In the genomic region with DNA sequence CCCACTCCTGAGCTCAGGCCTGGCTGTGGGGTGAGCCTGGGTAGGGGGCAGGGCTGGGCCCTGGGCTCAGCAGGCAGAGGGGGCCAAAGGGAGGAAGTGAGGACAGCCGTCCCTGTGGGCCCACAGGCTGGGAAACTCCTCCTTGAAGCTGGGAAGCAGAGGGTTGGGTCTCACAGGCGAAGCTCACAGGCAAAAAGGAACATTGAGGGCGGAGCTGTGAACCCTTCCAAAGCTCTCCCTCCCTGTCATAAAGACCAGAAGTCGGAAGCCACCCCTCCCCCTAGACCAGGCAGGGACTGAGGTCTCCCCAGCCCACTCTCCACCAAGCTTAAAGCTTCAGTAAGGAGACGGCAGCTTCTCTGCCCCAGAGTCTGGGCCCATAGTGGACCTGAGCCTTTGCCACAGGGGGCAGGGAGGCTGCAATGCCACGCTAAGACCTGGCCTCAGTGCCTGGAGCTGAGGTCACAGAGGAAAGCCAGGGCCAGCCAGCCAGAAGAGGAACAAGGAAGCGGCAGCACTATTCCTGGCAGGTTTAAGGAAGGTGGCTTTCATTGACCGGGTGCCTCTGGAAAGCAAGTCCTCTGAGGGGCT, we compare ENCODE assay signal across 12 cellular contexts. TPM values are rescaled to one million over a fixed set of nuclear protein-coding genes. Genes with fewer than 3 reads are reported as not detected.
DNase-seq lines count a peak whose midpoint lies in the region; ATAC-seq and TF ChIP-seq lines count a peak whose summit lies in the region.
"Had no signal": no experiment of that assay in that cellular context is flagged by ENCODE, and none has a peak within 500 bp of the region (broad histone marks: within the 10 kb centered on the region; RNA-seq: fewer than 3 reads in every experiment).

No MANE protein-coding gene starts in this region.

- ATAC-seq in GM19328 (IDR thresholded peaks at IDR 0.05; ENCODE audit: unreplicated experiment), result no peak
- ATAC-seq: T-cell had no signal

- in situ Hi-C loops in KBM-7 (cut with MboI; ENCODE audit: low pct_unique_long_range_greater_than_20kb, low sequenced_read_pairs), result no loop called here

- H3K9me3 ChIP-seq in BLaER1 (no peaks in the 10 kb centered on the region), ectodermal cell (ENCODE audit: control insufficient read depth, low read length) (no peaks in the 10 kb centered on the region), mucosa of rectum (ENCODE audit: control insufficient read depth in 2 of 2, low read length in 2 of 2) (no peaks in the 10 kb centered on the region)

- H3K27me3 ChIP-seq in BLaER1 (peaks cover 73% of the 10 kb centered on the region), ectodermal cell (ENCODE audit: control insufficient read depth, insufficient read depth, low read length, poor library complexity, severe bottlenecking) (peaks cover 47% of the 10 kb centered on the region), mucosa of rectum (ENCODE audit: control insufficient read depth in 2 of 2, insufficient read depth in 2 of 2, low read length in 2 of 2) (peaks cover 13 to 28% of the 10 kb centered on the region in 2 donors)

- H4K20me1 ChIP-seq in BLaER1, result no peaks in the 10 kb centered on the region

- H3K4me3 ChIP-seq in BLaER1, result no peak overlapping the region
- no peak overlapping the region for H3K4me3 ChIP-seq in ectodermal cell (ENCODE audit: insufficient read depth, low read depth, low read length)
- no peak overlapping the region for H3K4me3 ChIP-seq in mucosa of rectum (ENCODE audit: low read length in 2 of 2)
- H3K4me3 ChIP-seq in foreskin fibroblast (ENCODE audit: low read depth in 1 of 2, low read length in 2 of 2), result no peak overlapping the region
- H3K4me3 ChIP-seq: lung had no signal

- TF ChIP-seq CTCF in foreskin fibroblast (IDR thresholded peaks at IDR 0.05; ENCODE audit: low read depth, low read length), result no peak

- H3K36me3 ChIP-seq in BLaER1 (no peaks in the 10 kb centered on the region), ectodermal cell (ENCODE audit: control insufficient read depth, insufficient read depth, low read length) (no peaks in the 10 kb centered on the region), mucosa of rectum (ENCODE audit: control insufficient read depth in 2 of 2, insufficient read depth in 2 of 2, low read length in 2 of 2) (no peaks in the 10 kb centered on the region)

- DNase-seq in KBM-7 (peak; percentile 88), foreskin fibroblast (no peak), AG08395 (ENCODE audit: low spot score) (no peak)
- DNase-seq in stimulated activated CD8-positive, alpha-beta memory T cell treated with anti-CD3 and anti-CD28 coated beads, Interleukin-4, amount 100 ng/mL, for 48 hours, result no peak
- DNase-seq: NCI-H526 treated with DMSO at 0.1 percent for 48 hours; stimulated activated naive CD4-positive, alpha-beta T cell; T-cell had no signal

- peak overlapping the region; percentile 55 for H3K4me2 ChIP-seq in BLaER1

- H3K4me1 ChIP-seq in BLaER1 (peaks cover 38% of the 10 kb centered on the region), ectodermal cell (ENCODE audit: control insufficient read depth, insufficient read depth, low read length) (peaks cover 31% of the 10 kb centered on the region), mucosa of rectum (ENCODE audit: control insufficient read depth in 2 of 2, insufficient read depth in 2 of 2, low read length in 2 of 2) (peaks cover 7 to 28% of the 10 kb centered on the region in 2 donors)

- H3K27ac ChIP-seq in BLaER1 (no peak overlapping the region), ectodermal cell (ENCODE audit: insufficient read depth, low read depth, low read length, poor library complexity, severe bottlenecking) (peak overlapping the region; percentile 16), mucosa of rectum (ENCODE audit: low read depth in 2 of 2, low read length in 2 of 2) (peak overlapping the region; percentile 20 to 24)

- no peak overlapping the region for H3K9ac ChIP-seq in BLaER1
- peak overlapping the region; percentile 31 to 44 for H3K9ac ChIP-seq in mucosa of rectum (ENCODE audit: low read depth in 1 of 2, low read length in 2 of 2)

- WGBS in ectodermal cell, 2 experiments, result 31 to 34% methylated on average over 8 of the region's 8 CpGs

RNA-seq across cellular contexts. Expression of a gene that starts 1.0 kb away (rescaled TPM):
- 3.7 TPM for polyA plus RNA-seq in ectodermal cell (2013, experiment 1 of 4)
- 3.8 TPM for polyA plus RNA-seq in ectodermal cell (2013, experiment 2 of 4)
- 5.4 TPM for polyA plus RNA-seq in ectodermal cell (2013, experiment 3 of 4)
- polyA plus RNA-seq in ectodermal cell (2013, experiment 4 of 4), result 4.7 TPM

RNA-seq across cellular contexts. Expression of a gene that starts 26.2 kb away (rescaled TPM):
- 0.19 TPM for polyA plus RNA-seq in ectodermal cell (2013, experiment 1 of 4)
- 0.28 TPM for polyA plus RNA-seq in ectodermal cell (2013, experiment 2 of 4)
- polyA plus RNA-seq in ectodermal cell (2013, experiment 3 of 4), result 0.43 TPM
- 0.20 TPM for polyA plus RNA-seq in ectodermal cell (2013, experiment 4 of 4)

RNA-seq across cellular contexts. Expression of a gene that starts 48.9 kb away (rescaled TPM):
- polyA plus RNA-seq in ectodermal cell (2013, experiment 1 of 4), result 154 TPM
- polyA plus RNA-seq in ectodermal cell (2013, experiment 2 of 4), result 141 TPM
- 119 TPM for polyA plus RNA-seq in ectodermal cell (2013, experiment 3 of 4)
- 139 TPM for polyA plus RNA-seq in ectodermal cell (2013, experiment 4 of 4)
